Comparison of ENCODE assay signal across 8 cellular contexts in the genomic region with DNA sequence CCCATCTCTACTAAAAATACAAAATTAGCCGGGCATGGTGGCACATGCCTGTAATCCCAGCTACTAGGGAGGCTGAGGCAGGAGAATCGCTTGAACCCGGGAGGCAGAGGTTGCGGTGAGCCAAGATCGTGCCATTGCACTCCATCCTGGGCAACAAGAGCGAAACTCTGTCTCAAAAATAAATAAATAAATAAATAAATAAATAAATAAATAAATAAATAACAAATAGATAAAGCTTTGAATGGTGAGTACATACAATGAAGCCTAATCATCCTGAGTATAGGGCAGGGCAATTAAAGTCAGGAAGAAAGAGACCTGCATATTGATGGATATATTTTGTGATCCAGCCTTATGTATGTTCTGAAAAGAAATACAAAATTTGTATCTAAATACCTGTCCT. TPM values are rescaled to one million over a fixed set of nuclear protein-coding genes. Genes with fewer than 3 reads are reported as not detected.
DNase-seq lines count a peak whose midpoint lies in the region; ATAC-seq and TF ChIP-seq lines count a peak whose summit lies in the region.
"Not testable (repeated sequence)": the region's sequence is repeated elsewhere in the genome, so short reads cannot be mapped to it uniquely, and the experiment has no call there.
"Had no signal": no experiment of that assay in that cellular context is flagged by ENCODE, and none has a peak within 500 bp of the region (broad histone marks: within the 10 kb centered on the region; RNA-seq: fewer than 3 reads in every experiment).

No MANE protein-coding gene starts in this region.

- not testable (repeated sequence) for ATAC-seq in CD4-positive, CD25-positive, alpha-beta regulatory T cell (ENCODE audit: low read depth in 2 of 2); CD8-positive, alpha-beta T cell; activated CD8-positive, alpha-beta T cell treated with anti-CD3 and anti-CD28 coated beads, Interleukin-2, amount 10 ng/mL, durations not matched to agents 7 days and 5 days; naive thymus-derived CD8-positive, alpha-beta T cell
- peak in 1 of 4 experiments; percentile 4 for ATAC-seq in T-cell (replicated peaks in 1 of 4)

- peak overlapping the region in 2 of 3 donors; percentile 54 to 93 for H3K27ac Mint-ChIP-seq in CD4-positive, CD25-positive, alpha-beta regulatory T cell
- peak overlapping the region; percentile 84 for H3K27ac Mint-ChIP-seq in CD8-positive, alpha-beta T cell
- H3K27ac Mint-ChIP-seq in T-cell: peak overlapping the region; percentile 88 to 91
- peak overlapping the region; percentile 79 for H3K27ac Mint-ChIP-seq in activated CD4-positive, alpha-beta T cell treated with anti-CD3 and anti-CD28 coated beads, Interleukin-2, amount 10 ng/mL, durations not matched to agents 24 days and 14 days
- H3K27ac Mint-ChIP-seq in activated CD8-positive, alpha-beta T cell treated with anti-CD3 and anti-CD28 coated beads, Interleukin-2, amount 10 ng/mL, durations not matched to agents 7 days and 5 days: peak overlapping the region; percentile 91
- H3K27ac Mint-ChIP-seq in activated naive CD4-positive, alpha-beta T cell treated with anti-CD3 and anti-CD28 coated beads, Interleukin-2, amount 10 ng/mL, durations not matched to agents 7 days and 5 days: peak overlapping the region; percentile 81
- peak overlapping the region in 9 of 10 donors; percentile 51 to 96 (median 87) for H3K27ac Mint-ChIP-seq in naive thymus-derived CD8-positive, alpha-beta T cell

- not testable (repeated sequence) for H3K9me3 ChIP-seq in CD4-positive, CD25-positive, alpha-beta regulatory T cell (ENCODE audit: control insufficient read depth in 2 of 2, low read length in 2 of 2); CD8-positive, alpha-beta T cell (ENCODE audit: low read length)

- TF ChIP-seq CTCF in CD8-positive, alpha-beta T cell (IDR thresholded peaks at IDR 0.05): not testable (repeated sequence)

- CTCF ChIA-PET in CD8-positive, alpha-beta T cell (lab: Charles Lee): interaction anchor here (1.0 kb wide), 1 partner anchor 73 kb away, joined by 3 read pairs; no protein-coding TSS in a partner anchor
- CTCF ChIA-PET in T-cell (lab: Charles Lee): interaction anchor here in 1 of 2 donors (0.7 kb wide), 1 partner anchor 51 kb away, joined by 4 read pairs; no protein-coding TSS in a partner anchor
- CTCF ChIA-PET in activated CD8-positive, alpha-beta T cell treated with anti-CD3 and anti-CD28 coated beads, Interleukin-2, amount 10 ng/mL, durations not matched to agents 7 days and 5 days (lab: Charles Lee): interaction anchor here (0.9 to 1.1 kb wide), 4 partner anchors 12 to 330 kb away, joined by 3 to 4 read pairs (median 3); no protein-coding TSS in a partner anchor
- CTCF ChIA-PET in activated naive CD4-positive, alpha-beta T cell treated with anti-CD3 and anti-CD28 coated beads, Interleukin-2, amount 10 ng/mL, durations not matched to agents 7 days and 5 days (lab: Charles Lee): not testable (repeated sequence)

- not testable (repeated sequence) for H3K27me3 Mint-ChIP-seq in CD4-positive, CD25-positive, alpha-beta regulatory T cell; CD8-positive, alpha-beta T cell (ENCODE audit: low read depth); T-cell; activated CD4-positive, alpha-beta T cell treated with anti-CD3 and anti-CD28 coated beads, Interleukin-2, amount 10 ng/mL, durations not matched to agents 24 days and 14 days; activated CD8-positive, alpha-beta T cell treated with anti-CD3 and anti-CD28 coated beads, Interleukin-2, amount 10 ng/mL, durations not matched to agents 7 days and 5 days (ENCODE audit: low read depth); naive thymus-derived CD8-positive, alpha-beta T cell
- peaks cover 24% of the 10 kb centered on the region for H3K27me3 Mint-ChIP-seq in activated naive CD4-positive, alpha-beta T cell treated with anti-CD3 and anti-CD28 coated beads, Interleukin-2, amount 10 ng/mL, durations not matched to agents 7 days and 5 days

- H3K4me1 Mint-ChIP-seq in CD4-positive, CD25-positive, alpha-beta regulatory T cell: peaks cover 11 to 67% (median 24%) of the 10 kb centered on the region in 4 donors
- peaks cover 56% of the 10 kb centered on the region for H3K4me1 Mint-ChIP-seq in CD8-positive, alpha-beta T cell (ENCODE audit: low read depth)
- H3K4me1 Mint-ChIP-seq in T-cell: peaks cover 44 to 55% (median 50%) of the 10 kb centered on the region in 3 donors
- peaks cover 21% of the 10 kb centered on the region for H3K4me1 Mint-ChIP-seq in activated CD4-positive, alpha-beta T cell treated with anti-CD3 and anti-CD28 coated beads, Interleukin-2, amount 10 ng/mL, durations not matched to agents 24 days and 14 days
- peaks cover 31% of the 10 kb centered on the region for H3K4me1 Mint-ChIP-seq in activated CD8-positive, alpha-beta T cell treated with anti-CD3 and anti-CD28 coated beads, Interleukin-2, amount 10 ng/mL, durations not matched to agents 7 days and 5 days (ENCODE audit: low read depth)
- peaks cover 44% of the 10 kb centered on the region for H3K4me1 Mint-ChIP-seq in activated naive CD4-positive, alpha-beta T cell treated with anti-CD3 and anti-CD28 coated beads, Interleukin-2, amount 10 ng/mL, durations not matched to agents 7 days and 5 days
- peaks cover 20 to 69% (median 44%) of the 10 kb centered on the region in 4 donors for H3K4me1 Mint-ChIP-seq in naive thymus-derived CD8-positive, alpha-beta T cell

- H3K9me3 Mint-ChIP-seq in CD4-positive, CD25-positive, alpha-beta regulatory T cell; CD8-positive, alpha-beta T cell; T-cell; activated CD4-positive, alpha-beta T cell treated with anti-CD3 and anti-CD28 coated beads, Interleukin-2, amount 10 ng/mL, durations not matched to agents 24 days and 14 days; activated CD8-positive, alpha-beta T cell treated with anti-CD3 and anti-CD28 coated beads, Interleukin-2, amount 10 ng/mL, durations not matched to agents 7 days and 5 days (ENCODE audit: insufficient read depth); activated naive CD4-positive, alpha-beta T cell treated with anti-CD3 and anti-CD28 coated beads, Interleukin-2, amount 10 ng/mL, durations not matched to agents 7 days and 5 days; naive thymus-derived CD8-positive, alpha-beta T cell: not testable (repeated sequence)

- peaks cover 30% of the 10 kb centered on the region for H3K4me1 ChIP-seq in CD4-positive, CD25-positive, alpha-beta regulatory T cell (ENCODE audit: control insufficient read depth, insufficient read depth, low read length, poor library complexity, severe bottlenecking)
- H3K4me1 ChIP-seq in CD8-positive, alpha-beta T cell (ENCODE audit: insufficient read depth, low read length): peaks cover 38% of the 10 kb centered on the region

- intact Hi-C loops in CD8-positive, alpha-beta T cell (cut with DNase I, micrococcal nuclease); activated CD4-positive, alpha-beta T cell treated with anti-CD3 and anti-CD28 coated beads, Interleukin-2, amount 10 ng/mL, durations not matched to agents 24 days and 14 days (cut with micrococcal nuclease): not testable (repeated sequence)

- H3K36me3 ChIP-seq in CD4-positive, CD25-positive, alpha-beta regulatory T cell (ENCODE audit: control insufficient read depth, insufficient read depth, low read length); CD8-positive, alpha-beta T cell (ENCODE audit: insufficient read depth, low read length): not testable (repeated sequence)

- H3K27ac ChIP-seq in CD4-positive, CD25-positive, alpha-beta regulatory T cell (ENCODE audit: insufficient read depth, low read length, poor library complexity, severe bottlenecking); CD8-positive, alpha-beta T cell (ENCODE audit: low read depth, low read length): not testable (repeated sequence)

- H3K4me3 Mint-ChIP-seq in CD4-positive, CD25-positive, alpha-beta regulatory T cell: peak overlapping the region in 3 of 4 donors; percentile 62 to 86 (median 77)
- not testable (repeated sequence) for H3K4me3 Mint-ChIP-seq in CD8-positive, alpha-beta T cell; activated CD4-positive, alpha-beta T cell treated with anti-CD3 and anti-CD28 coated beads, Interleukin-2, amount 10 ng/mL, durations not matched to agents 24 days and 14 days; activated naive CD4-positive, alpha-beta T cell treated with anti-CD3 and anti-CD28 coated beads, Interleukin-2, amount 10 ng/mL, durations not matched to agents 7 days and 5 days
- H3K4me3 Mint-ChIP-seq in T-cell: peak overlapping the region in 2 of 3 donors; percentile 60 to 78
- H3K4me3 Mint-ChIP-seq in activated CD8-positive, alpha-beta T cell treated with anti-CD3 and anti-CD28 coated beads, Interleukin-2, amount 10 ng/mL, durations not matched to agents 7 days and 5 days: peak overlapping the region; percentile 53
- H3K4me3 Mint-ChIP-seq in naive thymus-derived CD8-positive, alpha-beta T cell: peak overlapping the region in 5 of 10 donors; percentile 62 to 85 (median 73)

- DNase-seq in CD4-positive, CD25-positive, alpha-beta regulatory T cell; CD8-positive, alpha-beta T cell; T-cell; activated CD4-positive, alpha-beta T cell treated with anti-CD3 and anti-CD28 coated beads, Interleukin-2, amount 10 ng/mL, durations not matched to agents 24 days and 14 days; activated CD8-positive, alpha-beta T cell treated with anti-CD3 and anti-CD28 coated beads, Interleukin-2, amount 10 ng/mL, durations not matched to agents 7 days and 5 days; activated naive CD4-positive, alpha-beta T cell treated with anti-CD3 and anti-CD28 coated beads, Interleukin-2, amount 10 ng/mL, durations not matched to agents 7 days and 5 days; naive thymus-derived CD8-positive, alpha-beta T cell: not testable (repeated sequence)

- H3K27me3 ChIP-seq in CD4-positive, CD25-positive, alpha-beta regulatory T cell (ENCODE audit: control insufficient read depth, insufficient read depth, low read length); CD8-positive, alpha-beta T cell (ENCODE audit: insufficient read depth, low read length): not testable (repeated sequence)

- not testable (repeated sequence) for H3K4me3 ChIP-seq in CD4-positive, CD25-positive, alpha-beta regulatory T cell (ENCODE audit: low read depth, low read length); CD8-positive, alpha-beta T cell (ENCODE audit: low read depth, low read length)

- not testable (repeated sequence) for H3K36me3 Mint-ChIP-seq in CD4-positive, CD25-positive, alpha-beta regulatory T cell; CD8-positive, alpha-beta T cell; T-cell; activated CD4-positive, alpha-beta T cell treated with anti-CD3 and anti-CD28 coated beads, Interleukin-2, amount 10 ng/mL, durations not matched to agents 24 days and 14 days (ENCODE audit: low read depth); activated CD8-positive, alpha-beta T cell treated with anti-CD3 and anti-CD28 coated beads, Interleukin-2, amount 10 ng/mL, durations not matched to agents 7 days and 5 days (ENCODE audit: low read depth); activated naive CD4-positive, alpha-beta T cell treated with anti-CD3 and anti-CD28 coated beads, Interleukin-2, amount 10 ng/mL, durations not matched to agents 7 days and 5 days; naive thymus-derived CD8-positive, alpha-beta T cell

- POLR2A ChIA-PET in CD8-positive, alpha-beta T cell (lab: Charles Lee): interaction anchor here (0.8 to 1.6 kb wide), 4 partner anchors 23 to 422 kb away, joined by 3 to 9 read pairs (median 5); no protein-coding TSS in a partner anchor
- POLR2A ChIA-PET in T-cell (lab: Charles Lee): interaction anchor here in 1 of 2 donors (0.5 to 0.7 kb wide), 2 partner anchors 14 to 23 kb away, joined by 3 to 9 read pairs; no protein-coding TSS in a partner anchor
- POLR2A ChIA-PET in activated CD8-positive, alpha-beta T cell treated with anti-CD3 and anti-CD28 coated beads, Interleukin-2, amount 10 ng/mL, durations not matched to agents 7 days and 5 days (lab: Charles Lee): interaction anchor here (0.7 to 2.0 kb wide), 3 partner anchors 55 to 99 kb away, joined by 3 to 6 read pairs (median 3); no protein-coding TSS in a partner anchor
- POLR2A ChIA-PET in naive thymus-derived CD8-positive, alpha-beta T cell (lab: Charles Lee): interaction anchor here (0.6 to 1.6 kb wide), 11 partner anchors 13 to 107 kb away, joined by 3 to 8 read pairs (median 4); a partner anchor contains a TSS

RNA-seq across cellular contexts. Expression of a gene that starts 4.1 kb away (rescaled TPM):
- not detected for total RNA-seq in CD4-positive, CD25-positive, alpha-beta regulatory T cell
- polyA plus RNA-seq in CD4-positive, CD25-positive, alpha-beta regulatory T cell: under 1 TPM; 0.05 to 0.23 (median 0.16) TPM
- not detected for total RNA-seq in CD8-positive, alpha-beta T cell
- under 1 TPM in 1 of 5 donors, not detected in 4; 0.09 TPM for total RNA-seq in T-cell
- not detected in 2 replicates for total RNA-seq in activated CD4-positive, alpha-beta T cell treated with anti-CD3 and anti-CD28 coated beads, Interleukin-2, amount 10 ng/mL, durations not matched to agents 24 days and 14 days
- not detected for total RNA-seq in activated CD8-positive, alpha-beta T cell treated with anti-CD3 and anti-CD28 coated beads, Interleukin-2, amount 10 ng/mL, durations not matched to agents 7 days and 5 days
- not detected for total RNA-seq in naive thymus-derived CD8-positive, alpha-beta T cell
- polyA plus RNA-seq in naive thymus-derived CD8-positive, alpha-beta T cell: under 1 TPM; 0.06 to 0.25 (median 0.09) TPM
- total RNA-seq: A673 had no signal

RNA-seq across cellular contexts. Expression of a gene that starts 48.5 kb away (rescaled TPM):
- 10.7 TPM for total RNA-seq in CD4-positive, CD25-positive, alpha-beta regulatory T cell
- polyA plus RNA-seq in CD4-positive, CD25-positive, alpha-beta regulatory T cell: 1 to 10 TPM; 3.7 to 6.2 (median 5.3) TPM
- total RNA-seq in CD8-positive, alpha-beta T cell: 1 to 10 TPM; 3.5 to 4.1 TPM
- total RNA-seq in T-cell: 10 to 100 TPM in 3 of 5 donors, 1 to 10 TPM in 2; 4.9 to 23.3 (median 20.8) TPM
- total RNA-seq in activated CD4-positive, alpha-beta T cell treated with anti-CD3 and anti-CD28 coated beads, Interleukin-2, amount 10 ng/mL, durations not matched to agents 24 days and 14 days: 15.7 and 17.8 TPM in 2 replicates
- total RNA-seq in activated CD8-positive, alpha-beta T cell treated with anti-CD3 and anti-CD28 coated beads, Interleukin-2, amount 10 ng/mL, durations not matched to agents 7 days and 5 days: 1 to 10 TPM; 4.0 to 4.5 TPM
- total RNA-seq in naive thymus-derived CD8-positive, alpha-beta T cell: 1 to 10 TPM; 7.2 to 8.9 TPM
- 1 to 10 TPM; 1.5 to 3.5 (median 1.9) TPM for polyA plus RNA-seq in naive thymus-derived CD8-positive, alpha-beta T cell
